Comparison of ENCODE assay signal across 10 cellular contexts in the genomic region with DNA sequence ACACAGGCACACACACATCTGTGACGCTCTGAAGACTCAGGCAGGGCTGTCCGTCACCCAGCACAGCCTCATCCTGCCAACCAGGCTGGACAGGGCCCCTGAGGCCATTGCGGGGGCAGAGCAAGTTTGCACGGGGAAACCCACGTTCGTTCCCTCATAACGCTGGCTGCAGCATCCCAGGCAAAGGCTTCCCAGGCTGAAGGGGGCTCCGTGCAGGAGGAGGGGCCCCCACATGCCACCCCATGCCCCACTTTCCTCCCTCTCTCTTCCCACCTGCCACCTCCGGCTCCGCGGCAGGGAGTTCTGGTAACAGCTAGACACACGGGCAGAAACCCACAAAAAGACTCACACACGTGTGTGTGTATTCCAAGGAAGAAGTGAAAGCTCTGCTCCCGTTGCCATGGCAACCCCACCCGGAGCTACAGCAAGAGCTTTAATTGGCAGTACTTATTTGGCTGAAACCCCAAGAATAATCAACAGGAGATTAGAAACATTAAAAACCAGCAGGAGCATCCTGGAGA.
DNase-seq lines count a peak whose midpoint lies in the region; ATAC-seq, FAIRE-seq and TF ChIP-seq lines count a peak whose summit lies in the region.
"Had no signal": no experiment of that assay in that cellular context is flagged by ENCODE, and none has a peak within 500 bp of the region (broad histone marks: within the 10 kb centered on the region; RNA-seq: fewer than 3 reads in every experiment).

No MANE protein-coding gene starts in this region.

- no peak for TF ChIP-seq EP300 in upper lobe of left lung (IDR thresholded peaks at IDR 0.05)

- no peak overlapping the region for H3K4me3 ChIP-seq in lower lobe of right lung
- H3K4me3 ChIP-seq in upper lobe of left lung = no peak overlapping the region
- H3K4me3 ChIP-seq: vagina had no signal

- H3K4me3 Mint-ChIP-seq in activated T-cell treated with anti-CD3 and anti-CD28 coated beads, Interleukin-2, amount 50 U/mL, for 24 hours = no peak overlapping the region
- H3K4me3 Mint-ChIP-seq: naive thymus-derived CD8-positive, alpha-beta T cell had no signal

- peaks cover 23% of the 10 kb centered on the region for H3K27me3 Mint-ChIP-seq in activated T-cell treated with anti-CD3 and anti-CD28 coated beads, Interleukin-2, amount 50 U/mL, for 24 hours

- intact Hi-C loops in lower lobe of right lung (cut with DNase I) = no loop called here

- H3K4me1 Mint-ChIP-seq in activated T-cell treated with anti-CD3 and anti-CD28 coated beads, Interleukin-2, amount 50 U/mL, for 24 hours (ENCODE audit: low read depth) = peaks cover 5% of the 10 kb centered on the region

- 56 to 66% methylated on average over 9 to 15 of the region's 15 CpGs for WGBS in upper lobe of left lung, 2 donors

- H3K9me3 ChIP-seq in lower lobe of right lung (no peaks in the 10 kb centered on the region), upper lobe of left lung (no peaks in the 10 kb centered on the region)
- H3K9me3 ChIP-seq: vagina had no signal

- H3K27ac ChIP-seq in lower lobe of right lung = no peak overlapping the region
- H3K27ac ChIP-seq in upper lobe of left lung = no peak overlapping the region
- H3K27ac ChIP-seq: vagina had no signal

- no peaks in the 10 kb centered on the region for H3K9me3 Mint-ChIP-seq in activated T-cell treated with anti-CD3 and anti-CD28 coated beads, Interleukin-2, amount 50 U/mL, for 24 hours
- H3K9me3 Mint-ChIP-seq: naive thymus-derived CD8-positive, alpha-beta T cell had no signal

- H3K36me3 ChIP-seq in lower lobe of right lung (no peaks in the 10 kb centered on the region), upper lobe of left lung (no peaks in the 10 kb centered on the region)
- H3K36me3 ChIP-seq: vagina had no signal

- H3K36me3 Mint-ChIP-seq in activated T-cell treated with anti-CD3 and anti-CD28 coated beads, Interleukin-2, amount 50 U/mL, for 24 hours (ENCODE audit: low read depth) = no peaks in the 10 kb centered on the region
- H3K36me3 Mint-ChIP-seq: naive thymus-derived CD8-positive, alpha-beta T cell had no signal

- H3K27me3 ChIP-seq in lower lobe of right lung (ENCODE audit: low read depth) (peaks cover 41% of the 10 kb centered on the region), upper lobe of left lung (no peaks in the 10 kb centered on the region)
- H3K27me3 ChIP-seq: vagina had no signal

- no peak for ATAC-seq in lower lobe of right lung
- no peak for ATAC-seq in upper lobe of left lung (ENCODE audit: low FRiP score in 2 of 2)
- ATAC-seq in GM18505 (IDR thresholded peaks at IDR 0.05; ENCODE audit: unreplicated experiment) = no peak

- no peak for TF ChIP-seq CTCF in lower lobe of right lung (IDR thresholded peaks at IDR 0.05)
- no peak for TF ChIP-seq CTCF in upper lobe of left lung (IDR thresholded peaks at IDR 0.05)

- no peak for TF ChIP-seq POLR2A in upper lobe of left lung (IDR thresholded peaks at IDR 0.05)
- no peak for TF ChIP-seq POLR2A in GM18505 (IDR thresholded peaks at IDR 0.05; ENCODE audit: borderline replicate concordance, extremely low read depth, insufficient read depth, insufficient read length)

- H3K27ac Mint-ChIP-seq in activated T-cell treated with anti-CD3 and anti-CD28 coated beads, Interleukin-2, amount 50 U/mL, for 24 hours = no peak overlapping the region
- H3K27ac Mint-ChIP-seq: naive thymus-derived CD8-positive, alpha-beta T cell had no signal

- peak; percentile 15 for DNase-seq in activated T-cell treated with anti-CD3 and anti-CD28 coated beads, Interleukin-2, amount 50 U/mL, for 24 hours
- no peak for DNase-seq in activated T-cell treated with anti-CD3 and anti-CD28 coated beads for 4 hours
- DNase-seq in astrocyte of the hippocampus (ENCODE audit: low read depth, low spot score) = peak; percentile 29
- DNase-seq in lower lobe of right lung = peak; percentile 17
- peak; percentile 8 to 36 for DNase-seq in upper lobe of left lung
- no peak for DNase-seq in NCI-H226
- no peak for DNase-seq in urothelium cell line (ENCODE audit: low spot score)

- FAIRE-seq in urothelium cell line (lab: Jason Lieb, UNC) = no peak

- H3K4me1 ChIP-seq in lower lobe of right lung (no peaks in the 10 kb centered on the region), upper lobe of left lung (no peaks in the 10 kb centered on the region)

Comparison
In these comparisons a context has a peak if more than half of its experiments do, and no peak if none do; other contexts are left out.
1. DNase-seq: peak in activated T-cell treated with anti-CD3 and anti-CD28 coated beads, Interleukin-2, amount 50 U/mL, for 24 hours (single experiment), astrocyte of the hippocampus (single experiment), lower lobe of right lung (single experiment) and upper lobe of left lung (2 of 2); none in activated T-cell treated with anti-CD3 and anti-CD28 coated beads for 4 hours (single experiment), NCI-H226 (single experiment) and urothelium cell line (single experiment).